Comparison of ENCODE assay signal across 1 cellular context in the genomic region with DNA sequence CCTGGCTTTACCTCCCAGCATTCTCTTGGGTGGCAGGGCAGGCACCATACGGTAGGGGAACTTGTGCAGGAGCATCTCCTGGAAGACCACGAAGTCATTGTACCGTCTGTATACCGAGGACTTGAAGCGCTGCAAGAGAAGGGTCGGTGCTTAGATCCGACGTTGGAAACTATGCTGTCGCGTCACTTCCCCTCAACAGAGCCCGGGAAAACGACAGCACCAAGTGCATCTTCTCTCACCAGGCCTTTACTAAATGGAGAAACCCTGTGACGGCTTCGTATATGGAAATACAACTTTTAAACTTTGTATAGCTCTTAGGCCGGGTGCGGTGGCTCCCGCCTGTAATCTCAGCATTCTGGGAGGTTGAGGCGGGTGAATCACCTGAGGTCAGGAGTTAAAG.
TF ChIP-seq lines count a peak whose summit lies in the region.

No MANE protein-coding gene starts in this region.

TF ChIP-seq in H1, 55 proteins besides CTCF, POLR2A, EP300 and RAD21:
- no peak for TF ChIP-seq CBX8 (IDR thresholded peaks at IDR 0.05; ENCODE audit: borderline replicate concordance, low read depth, low read length)
